8 cellular contexts compared by ENCODE assay signal in genomic region chr7:140924821-140925421, GRCh38. TPM values are rescaled to one million over a fixed set of nuclear protein-coding genes. Genes with fewer than 3 reads are reported as not detected.
DNase-seq lines count a peak whose midpoint lies in the region; ATAC-seq and TF ChIP-seq lines count a peak whose summit lies in the region.

BRAF (minus strand) TSS chr7:140924929; CDS start chr7:140924703, 226 bp downstream.

- peaks cover 39% of the 10 kb centered on the region for H4K20me1 ChIP-seq in hepatocyte (ENCODE audit: insufficient read depth, poor library complexity, severe bottlenecking)

- peak within 1 kb of the TSS; percentile 91 for H3K4me2 ChIP-seq in hepatocyte

- H3K36me3 ChIP-seq in hepatocyte (replicated peaks; ENCODE audit: insufficient read depth, low read depth) (no peaks in the 10 kb centered on the region), aorta (ENCODE audit: control insufficient read depth in 1 of 2, insufficient read depth in 2 of 2, low read length in 1 of 2) (no peaks in the 10 kb centered on the region)

- no peaks in the 10 kb centered on the region for H3K9me2 ChIP-seq in hepatocyte (replicated peaks; ENCODE audit: insufficient read depth)

- intact Hi-C loops in aorta (cut with DNase I), result loop anchor here (5.0 to 10.0 kb wide), 3 partner anchors 90 to 230 kb away; partner anchors contain the start of genes MRPS33 (in 1 of the 2) and NDUFB2 (in 1 of the 2)

- WGBS in hepatocyte (ENCODE audit: low lambda C conversion rate, missing lambda C conversion rate), result 4% methylated on average over 13 of the region's 56 CpGs
- WGBS in aorta, 2 donors, result 0% methylated on average over 23 to 56 of the region's 56 CpGs

- DNase-seq in NCI-H2029 treated with DMSO at 0.1 percent for 48 hours (lab: John Stamatoyannopoulos, UW) (peak; percentile 63), T1000 (lab: John Stamatoyannopoulos, UW) (peak; percentile 77), astrocyte of the hippocampus (ENCODE audit: low read depth, low spot score) (peak; percentile 97), hepatocyte (ENCODE audit: low spot score) (peak; percentile 95), renal cortical epithelial cell (ENCODE audit: low read depth) (peak; percentile 65), aorta (peak; percentile 94 to 98)

- H3K27me3 ChIP-seq in hepatocyte, result no peaks in the 10 kb centered on the region
- no peaks in the 10 kb centered on the region for H3K27me3 ChIP-seq in aorta (ENCODE audit: control insufficient read depth in 1 of 2, insufficient read depth in 2 of 2, low read length in 1 of 2)

- H3K4me1 ChIP-seq in hepatocyte (ENCODE audit: insufficient read depth), result peaks cover 26% of the 10 kb centered on the region
- H3K4me1 ChIP-seq in aorta (ENCODE audit: control insufficient read depth in 1 of 2, insufficient read depth in 2 of 2, low read length in 2 of 2), result no peaks in the 10 kb centered on the region

- H3K9me3 ChIP-seq in hepatocyte (ENCODE audit: low read depth) (no peaks in the 10 kb centered on the region), aorta (ENCODE audit: control insufficient read depth, low read length) (no peaks in the 10 kb centered on the region)

- TF ChIP-seq CTCF in hepatocyte (IDR thresholded peaks at IDR 0.05; ENCODE audit: poor library complexity), result no peak

- H3K4me3 ChIP-seq in hepatocyte (peak within 1 kb of the TSS; percentile 94), aorta (ENCODE audit: low read length in 2 of 2) (peak within 1 kb of the TSS; percentile 93 to 99)

- H2AFZ ChIP-seq in hepatocyte, result peak within 1 kb of the TSS; percentile 99

- H3K79me2 ChIP-seq in hepatocyte, result peaks cover 43% of the 10 kb centered on the region

- H3K27ac ChIP-seq in hepatocyte (peak within 1 kb of the TSS; percentile 100), aorta (ENCODE audit: low read depth in 1 of 2, low read length in 2 of 2) (peak within 1 kb of the TSS; percentile 99)

- ATAC-seq in GM18511 (IDR thresholded peaks at IDR 0.05; ENCODE audit: unreplicated experiment), result peak; percentile 44
- peak; percentile 51 for ATAC-seq in HG02981 (IDR thresholded peaks at IDR 0.05; ENCODE audit: unreplicated experiment)
- ATAC-seq in aorta (ENCODE audit: low FRiP score), result peak; percentile 95

RNA-seq across cellular contexts. Expression of gene BRAF, which starts in this region (rescaled TPM):
- total RNA-seq in hepatocyte (38.5 and 42.0 TPM in 2 replicates), renal cortical epithelial cell (13.2 and 35.9 TPM in 2 replicates), aorta (10 to 100 TPM; 53.5 to 55.5 TPM)
- polyA plus RNA-seq in hepatocyte (14.0 and 16.4 TPM in 2 replicates), aorta (1 to 10 TPM; 4.1 to 6.3 TPM)

Comparison
In these comparisons a context has a peak if more than half of its experiments do, and no peak if none do; other contexts are left out.
1. Peak in every context shown above with its lines: DNase-seq, ATAC-seq, H3K4me3 ChIP-seq and H3K27ac ChIP-seq.
2. ATAC-seq: peak in every context shown above with its lines; median percentile 95 in aorta; 51 in HG02981; 44 in GM18511.